In genomic region chr12:93741741-93742085, GRCh38 we compare ENCODE assay signal across 1 cellular context.
A peak's percentile ranks its signal among the peaks of the same experiment; 100 is the strongest.
TF ChIP-seq lines count a peak whose summit lies in the region.

No MANE protein-coding gene starts in this region.

TF ChIP-seq in HepG2, 621 proteins besides CTCF, POLR2A, EP300 and RAD21 (continued from another document and continues in another):
- no peak for TF ChIP-seq ZHX2 (IDR thresholded peaks at IDR 0.05; ENCODE audit: low read depth)
- TF ChIP-seq ZHX2 (CRISPR knock-in tag; IDR thresholded peaks at IDR 0.05; ENCODE audit: borderline replicate concordance): peak; percentile 26; the same call in 1 of the 2 replicates
- no peak for TF ChIP-seq ZNF484 (CRISPR knock-in tag; IDR thresholded peaks at IDR 0.05; ENCODE audit: borderline replicate concordance, low read depth)
- TF ChIP-seq HNF4G (IDR thresholded peaks at IDR 0.05; ENCODE audit: borderline replicate concordance, low read depth, low read length): no peak
- no peak for TF ChIP-seq HNF4G (CRISPR knock-in tag; IDR thresholded peaks at IDR 0.05; ENCODE audit: borderline replicate concordance, low read depth)
- TF ChIP-seq ZFP82 (CRISPR knock-in tag; IDR thresholded peaks at IDR 0.05; ENCODE audit: borderline replicate concordance): no peak
- no peak for TF ChIP-seq ZNF703 (CRISPR knock-in tag; IDR thresholded peaks at IDR 0.05; ENCODE audit: borderline replicate concordance)
- no peak for TF ChIP-seq ZNF567 (CRISPR knock-in tag; IDR thresholded peaks at IDR 0.05; ENCODE audit: borderline replicate concordance)
- TF ChIP-seq ELK4 (CRISPR knock-in tag; IDR thresholded peaks at IDR 0.05; ENCODE audit: borderline replicate concordance): no peak
- TF ChIP-seq KDM6A (CRISPR knock-in tag; IDR thresholded peaks at IDR 0.05; ENCODE audit: low read depth): 0 out of 2 replicates have a peak, but pooled peaks have one; percentile 22
- TF ChIP-seq GATAD2A (CRISPR knock-in tag; IDR thresholded peaks at IDR 0.05): peak; percentile 40; the same call in 1 of the 2 replicates
- TF ChIP-seq NFYB (CRISPR knock-in tag; IDR thresholded peaks at IDR 0.05): no peak
- no peak for TF ChIP-seq RFXANK (CRISPR knock-in tag; IDR thresholded peaks at IDR 0.05)
- TF ChIP-seq, protein P1, sequence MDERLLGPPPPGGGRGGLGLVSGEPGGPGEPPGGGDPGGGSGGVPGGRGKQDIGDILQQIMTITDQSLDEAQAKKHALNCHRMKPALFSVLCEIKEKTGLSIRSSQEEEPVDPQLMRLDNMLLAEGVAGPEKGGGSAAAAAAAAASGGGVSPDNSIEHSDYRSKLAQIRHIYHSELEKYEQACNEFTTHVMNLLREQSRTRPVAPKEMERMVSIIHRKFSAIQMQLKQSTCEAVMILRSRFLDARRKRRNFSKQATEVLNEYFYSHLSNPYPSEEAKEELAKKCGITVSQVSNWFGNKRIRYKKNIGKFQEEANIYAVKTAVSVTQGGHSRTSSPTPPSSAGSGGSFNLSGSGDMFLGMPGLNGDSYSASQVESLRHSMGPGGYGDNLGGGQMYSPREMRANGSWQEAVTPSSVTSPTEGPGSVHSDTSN (CRISPR knock-in tag; IDR thresholded peaks at IDR 0.05): no peak
- no peak; a peak in 1 of 4 replicates for TF ChIP-seq HMGXB4 (CRISPR knock-in tag; IDR thresholded peaks at IDR 0.05; ENCODE audit: borderline replicate concordance in 1 of 2, low read depth in 1 of 2)
- TF ChIP-seq HMGA1 (CRISPR knock-in tag; conservative IDR thresholded peaks at IDR 0.05): no peak
- no peak for TF ChIP-seq ZNF639 (CRISPR knock-in tag; conservative IDR thresholded peaks at IDR 0.05)
- TF ChIP-seq ATAD3A (CRISPR knock-in tag; IDR thresholded peaks at IDR 0.05): no peak
- no peak for TF ChIP-seq HHEX (CRISPR knock-in tag; IDR thresholded peaks at IDR 0.05)
- TF ChIP-seq CHD2 (IDR thresholded peaks at IDR 0.05; ENCODE audit: low read depth, low read length): no peak
- no peak for TF ChIP-seq ZNF549 (CRISPR knock-in tag; IDR thresholded peaks at IDR 0.05)
- 0 out of 2 replicates have a peak, but pooled peaks have one; percentile 24 for TF ChIP-seq ZNF777 (CRISPR knock-in tag; IDR thresholded peaks at IDR 0.05)
- no peak for TF ChIP-seq GZF1 (CRISPR knock-in tag; IDR thresholded peaks at IDR 0.05)
- no peak for TF ChIP-seq HOXA3 (CRISPR knock-in tag; IDR thresholded peaks at IDR 0.05)
- no peak for TF ChIP-seq ZNF788 (CRISPR knock-in tag; IDR thresholded peaks at IDR 0.05; ENCODE audit: borderline replicate concordance)
- TF ChIP-seq, protein P2, sequence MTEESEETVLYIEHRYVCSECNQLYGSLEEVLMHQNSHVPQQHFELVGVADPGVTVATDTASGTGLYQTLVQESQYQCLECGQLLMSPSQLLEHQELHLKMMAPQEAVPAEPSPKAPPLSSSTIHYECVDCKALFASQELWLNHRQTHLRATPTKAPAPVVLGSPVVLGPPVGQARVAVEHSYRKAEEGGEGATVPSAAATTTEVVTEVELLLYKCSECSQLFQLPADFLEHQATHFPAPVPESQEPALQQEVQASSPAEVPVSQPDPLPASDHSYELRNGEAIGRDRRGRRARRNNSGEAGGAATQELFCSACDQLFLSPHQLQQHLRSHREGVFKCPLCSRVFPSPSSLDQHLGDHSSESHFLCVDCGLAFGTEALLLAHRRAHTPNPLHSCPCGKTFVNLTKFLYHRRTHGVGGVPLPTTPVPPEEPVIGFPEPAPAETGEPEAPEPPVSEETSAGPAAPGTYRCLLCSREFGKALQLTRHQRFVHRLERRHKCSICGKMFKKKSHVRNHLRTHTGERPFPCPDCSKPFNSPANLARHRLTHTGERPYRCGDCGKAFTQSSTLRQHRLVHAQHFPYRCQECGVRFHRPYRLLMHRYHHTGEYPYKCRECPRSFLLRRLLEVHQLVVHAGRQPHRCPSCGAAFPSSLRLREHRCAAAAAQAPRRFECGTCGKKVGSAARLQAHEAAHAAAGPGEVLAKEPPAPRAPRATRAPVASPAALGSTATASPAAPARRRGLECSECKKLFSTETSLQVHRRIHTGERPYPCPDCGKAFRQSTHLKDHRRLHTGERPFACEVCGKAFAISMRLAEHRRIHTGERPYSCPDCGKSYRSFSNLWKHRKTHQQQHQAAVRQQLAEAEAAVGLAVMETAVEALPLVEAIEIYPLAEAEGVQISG (CRISPR knock-in tag; IDR thresholded peaks at IDR 0.05): peak; percentile 2; the same call in 1 of the 2 replicates
- TF ChIP-seq, protein P3, sequence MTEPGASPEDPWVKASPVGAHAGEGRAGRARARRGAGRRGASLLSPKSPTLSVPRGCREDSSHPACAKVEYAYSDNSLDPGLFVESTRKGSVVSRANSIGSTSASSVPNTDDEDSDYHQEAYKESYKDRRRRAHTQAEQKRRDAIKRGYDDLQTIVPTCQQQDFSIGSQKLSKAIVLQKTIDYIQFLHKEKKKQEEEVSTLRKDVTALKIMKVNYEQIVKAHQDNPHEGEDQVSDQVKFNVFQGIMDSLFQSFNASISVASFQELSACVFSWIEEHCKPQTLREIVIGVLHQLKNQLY (CRISPR knock-in tag; IDR thresholded peaks at IDR 0.05): no peak
- no peak for TF ChIP-seq CC2D1A (CRISPR knock-in tag; IDR thresholded peaks at IDR 0.05)
- TF ChIP-seq ZNF678 (CRISPR knock-in tag; IDR thresholded peaks at IDR 0.05): no peak
- TF ChIP-seq, protein P4, sequence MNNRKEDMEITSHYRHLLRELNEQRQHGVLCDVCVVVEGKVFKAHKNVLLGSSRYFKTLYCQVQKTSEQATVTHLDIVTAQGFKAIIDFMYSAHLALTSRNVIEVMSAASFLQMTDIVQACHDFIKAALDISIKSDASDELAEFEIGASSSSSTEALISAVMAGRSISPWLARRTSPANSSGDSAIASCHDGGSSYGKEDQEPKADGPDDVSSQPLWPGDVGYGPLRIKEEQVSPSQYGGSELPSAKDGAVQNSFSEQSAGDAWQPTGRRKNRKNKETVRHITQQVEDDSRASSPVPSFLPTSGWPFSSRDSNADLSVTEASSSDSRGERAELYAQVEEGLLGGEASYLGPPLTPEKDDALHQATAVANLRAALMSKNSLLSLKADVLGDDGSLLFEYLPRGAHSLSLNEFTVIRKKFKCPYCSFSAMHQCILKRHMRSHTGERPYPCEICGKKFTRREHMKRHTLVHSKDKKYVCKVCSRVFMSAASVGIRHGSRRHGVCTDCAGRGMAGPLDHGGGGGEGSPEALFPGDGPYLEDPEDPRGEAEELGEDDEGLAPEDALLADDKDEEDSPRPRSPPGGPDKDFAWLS (CRISPR knock-in tag; IDR thresholded peaks at IDR 0.05; ENCODE audit: borderline replicate concordance): no peak
- no peak for TF ChIP-seq TCF7L2 (IDR thresholded peaks at IDR 0.05; ENCODE audit: low read depth, low read length)
- TF ChIP-seq ONECUT2 (CRISPR knock-in tag; IDR thresholded peaks at IDR 0.05): no peak
- TF ChIP-seq ZHX1 (CRISPR knock-in tag; IDR thresholded peaks at IDR 0.05; ENCODE audit: low read depth): no peak
- TF ChIP-seq SOX13 (IDR thresholded peaks at IDR 0.05): no peak
- TF ChIP-seq SOX13 (CRISPR knock-in tag; conservative IDR thresholded peaks at IDR 0.05 in 1 of 2, IDR thresholded peaks at IDR 0.05 in 1 of 2): 0 out of 4 replicates have a peak, but pooled peaks of 1 of the 2 experiments have one; percentile 4
- no peak for TF ChIP-seq ZNF598 (CRISPR knock-in tag; IDR thresholded peaks at IDR 0.05; ENCODE audit: borderline replicate concordance)
- TF ChIP-seq, protein P5, sequence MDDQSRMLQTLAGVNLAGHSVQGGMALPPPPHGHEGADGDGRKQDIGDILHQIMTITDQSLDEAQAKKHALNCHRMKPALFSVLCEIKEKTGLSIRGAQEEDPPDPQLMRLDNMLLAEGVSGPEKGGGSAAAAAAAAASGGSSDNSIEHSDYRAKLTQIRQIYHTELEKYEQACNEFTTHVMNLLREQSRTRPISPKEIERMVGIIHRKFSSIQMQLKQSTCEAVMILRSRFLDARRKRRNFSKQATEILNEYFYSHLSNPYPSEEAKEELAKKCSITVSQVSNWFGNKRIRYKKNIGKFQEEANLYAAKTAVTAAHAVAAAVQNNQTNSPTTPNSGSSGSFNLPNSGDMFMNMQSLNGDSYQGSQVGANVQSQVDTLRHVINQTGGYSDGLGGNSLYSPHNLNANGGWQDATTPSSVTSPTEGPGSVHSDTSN (CRISPR knock-in tag; IDR thresholded peaks at IDR 0.05; ENCODE audit: borderline replicate concordance): no peak
- TF ChIP-seq, protein P6, sequence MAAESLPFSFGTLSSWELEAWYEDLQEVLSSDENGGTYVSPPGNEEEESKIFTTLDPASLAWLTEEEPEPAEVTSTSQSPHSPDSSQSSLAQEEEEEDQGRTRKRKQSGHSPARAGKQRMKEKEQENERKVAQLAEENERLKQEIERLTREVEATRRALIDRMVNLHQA (CRISPR knock-in tag; IDR thresholded peaks at IDR 0.05): no peak
- TF ChIP-seq CREB1 (IDR thresholded peaks at IDR 0.05): no peak
- no peak for TF ChIP-seq CREB1 (CRISPR knock-in tag; IDR thresholded peaks at IDR 0.05)
